In genomic region chr5:120803282-120803681, GRCh38 we compare ENCODE assay signal across 1 cellular context.
TF ChIP-seq lines count a peak whose summit lies in the region.

No MANE protein-coding gene starts in this region.

TF ChIP-seq in K562, 482 proteins besides CTCF, POLR2A, EP300 and RAD21 (continued from another document):
- TF ChIP-seq HES1 (IDR thresholded peaks at IDR 0.05; ENCODE audit: low read depth) (no peak), ZBTB34 (CRISPR knock-in tag; IDR thresholded peaks at IDR 0.05) (no peak)
TF ChIP-seq in K562: peak in this region for 0.
